In the genomic region with DNA sequence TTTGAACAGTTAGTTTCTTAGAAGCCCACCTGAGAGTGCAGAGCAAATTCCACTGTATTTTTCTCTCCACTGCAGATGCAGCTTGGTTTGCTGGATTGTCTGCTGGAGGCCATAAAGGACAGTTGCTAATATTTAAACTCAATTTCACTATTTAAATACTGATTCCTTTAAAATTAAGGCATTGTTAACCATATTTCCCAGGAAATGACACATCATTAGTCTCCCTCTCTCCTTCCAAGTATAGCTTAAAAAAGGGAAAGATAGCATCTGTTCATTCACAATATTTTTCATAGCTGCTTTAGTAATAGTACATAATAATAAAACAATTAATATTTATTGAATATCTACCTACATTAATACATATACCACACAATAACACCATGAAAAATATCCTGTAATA, we compare ENCODE assay signal across 17 cellular contexts.
DNase-seq lines count a peak whose midpoint lies in the region; ATAC-seq, FAIRE-seq and TF ChIP-seq lines count a peak whose summit lies in the region.
"Had no signal": no experiment of that assay in that cellular context is flagged by ENCODE, and none has a peak within 500 bp of the region (broad histone marks: within the 10 kb centered on the region; RNA-seq: fewer than 3 reads in every experiment).

No MANE protein-coding gene starts in this region.

- intact Hi-C loops in sigmoid colon (cut with DNase I), result no loop called here

- peaks cover 8% of the 10 kb centered on the region for H3K9me3 Mint-ChIP-seq in HFFc6
- H3K9me3 Mint-ChIP-seq: CD8-positive, alpha-beta T cell had no signal

- H3K27me3 Mint-ChIP-seq in HFFc6 (ENCODE audit: insufficient read depth), result no peaks in the 10 kb centered on the region

- no peak overlapping the region for H3K4me2 ChIP-seq in keratinocyte (ENCODE audit: control insufficient read depth, extremely low read depth, insufficient read depth, low read depth, low read length)
- H3K4me2 ChIP-seq: BLaER1 treated with 17β-estradiol and CSF1 and Interleukin-3, amounts not matched to agents 10 nM and 100 nM had no signal

- DNase-seq in COLO829 (ENCODE audit: low spot score) (peak; percentile 3), HFFc6 (no peak), RWPE2 (ENCODE audit: low spot score) (no peak), keratinocyte (ENCODE audit: low read depth, low spot score) (no peak), sigmoid colon (no peak), nucleus accumbens (lab: John Stamatoyannopoulos, UW) (no peak)
- DNase-seq in activated CD4-positive, CD25-positive, alpha-beta regulatory T cell (lab: John Stamatoyannopoulos, UW), result no peak
- DNase-seq: CD8-positive, alpha-beta T cell; DMS79; H9; NCI-H1694 treated with DMSO at 0.1 percent for 48 hours; NCI-H2227 treated with DMSO at 0.1 percent for 48 hours; NCI-H510A treated with DMSO at 0.1 percent for 48 hours; NCI-H82 had no signal

- no peaks in the 10 kb centered on the region for H3K9me3 ChIP-seq in RWPE2 (ENCODE audit: severe bottlenecking)
- H3K9me3 ChIP-seq in keratinocyte (ENCODE audit: control insufficient read depth, low read depth, low read length), result no peaks in the 10 kb centered on the region
- no peaks in the 10 kb centered on the region for H3K9me3 ChIP-seq in sigmoid colon
- H3K9me3 ChIP-seq: BLaER1 treated with 17β-estradiol and CSF1 and Interleukin-3, amounts not matched to agents 10 nM and 100 nM had no signal

- H2AFZ ChIP-seq in keratinocyte (ENCODE audit: control insufficient read depth, low read length), result peak overlapping the region; percentile 23

- peak overlapping the region; percentile 3; the same call in 1 of the 2 replicates for H3K4me3 Mint-ChIP-seq in HFFc6
- H3K4me3 Mint-ChIP-seq: CD8-positive, alpha-beta T cell; H9 had no signal

- no peak for TF ChIP-seq POLR2A in sigmoid colon (IDR thresholded peaks at IDR 0.05)

- H3K36me3 ChIP-seq in RWPE2 (ENCODE audit: low read depth) (no peaks in the 10 kb centered on the region), keratinocyte (ENCODE audit: control insufficient read depth in 2 of 2, extremely low read depth in 1 of 2, insufficient read depth in 2 of 2, low read length in 2 of 2) (no peaks in the 10 kb centered on the region), sigmoid colon (no peaks in the 10 kb centered on the region)
- H3K36me3 ChIP-seq: BLaER1 treated with 17β-estradiol and CSF1 and Interleukin-3, amounts not matched to agents 10 nM and 100 nM had no signal

- peaks cover 33% of the 10 kb centered on the region for H3K4me1 Mint-ChIP-seq in HFFc6 (ENCODE audit: low read depth)
- H3K4me1 Mint-ChIP-seq: H9 had no signal

- dilution Hi-C loops in keratinocyte (cut with MboI; ENCODE audit: extremely low pct_ligation_motif_present, low sequenced_read_pairs), result loop anchor here (25.0 kb wide), 2 partner anchors 220 to 495 kb away; no protein-coding TSS in a partner anchor

- TF ChIP-seq CTCF in HFFc6 (IDR thresholded peaks at IDR 0.05) (no peak), RWPE2 (IDR thresholded peaks at IDR 0.05; ENCODE audit: poor library complexity, severe bottlenecking) (no peak), keratinocyte (optimal IDR thresholded peaks at IDR 0.05 in 1 of 3, IDR thresholded peaks at IDR 0.05 in 1 of 3, conservative IDR thresholded peaks at IDR 0.05 in 1 of 3; ENCODE audit: extremely low read depth in 1 of 3, insufficient read depth in 2 of 3, low read length in 3 of 3) (no peak), sigmoid colon (IDR thresholded peaks at IDR 0.05) (no peak)

- no peaks in the 10 kb centered on the region for H3K27me3 ChIP-seq in RWPE2 (ENCODE audit: insufficient read depth, poor library complexity, severe bottlenecking)
- no peaks in the 10 kb centered on the region for H3K27me3 ChIP-seq in keratinocyte (ENCODE audit: control insufficient read depth, extremely low read depth, insufficient read depth, low read length)
- H3K27me3 ChIP-seq in sigmoid colon, result no peaks in the 10 kb centered on the region
- H3K27me3 ChIP-seq: BLaER1 treated with 17β-estradiol and CSF1 and Interleukin-3, amounts not matched to agents 10 nM and 100 nM had no signal

- no peak for TF ChIP-seq EP300 in sigmoid colon (IDR thresholded peaks at IDR 0.05)

- H4K20me1 ChIP-seq in keratinocyte (ENCODE audit: control insufficient read depth, extremely low read depth, insufficient read depth, low read length), result no peaks in the 10 kb centered on the region
- H4K20me1 ChIP-seq: BLaER1 treated with 17β-estradiol and CSF1 and Interleukin-3, amounts not matched to agents 10 nM and 100 nM had no signal

- H3K27ac ChIP-seq in RWPE2 (ENCODE audit: poor library complexity, severe bottlenecking), result no peak overlapping the region
- no peak overlapping the region for H3K27ac ChIP-seq in keratinocyte (ENCODE audit: control insufficient read depth, insufficient read depth, low read length)
- no peak overlapping the region for H3K27ac ChIP-seq in sigmoid colon
- H3K27ac ChIP-seq: BLaER1 treated with 17β-estradiol and CSF1 and Interleukin-3, amounts not matched to agents 10 nM and 100 nM had no signal

- ATAC-seq in RWPE2 (ENCODE audit: low read depth), result peak; percentile 33; the same call in 1 of the 3 replicates
- ATAC-seq: CD8-positive, alpha-beta T cell; Right ventricle myocardium inferior had no signal

- no peak overlapping the region for H3K9ac ChIP-seq in keratinocyte (ENCODE audit: control insufficient read depth, extremely low read depth, insufficient read depth, low read length)
- H3K9ac ChIP-seq: BLaER1 treated with 17β-estradiol and CSF1 and Interleukin-3, amounts not matched to agents 10 nM and 100 nM had no signal

- no peaks in the 10 kb centered on the region for H3K4me1 ChIP-seq in RWPE2 (ENCODE audit: insufficient read depth, poor library complexity, severe bottlenecking)
- peaks cover 8% of the 10 kb centered on the region for H3K4me1 ChIP-seq in keratinocyte (ENCODE audit: control insufficient read depth, extremely low read depth, insufficient read depth, low read length)
- peaks cover 0 to 25% (median 15%) of the 10 kb centered on the region in 4 donors for H3K4me1 ChIP-seq in sigmoid colon
- H3K4me1 ChIP-seq: BLaER1 treated with 17β-estradiol and CSF1 and Interleukin-3, amounts not matched to agents 10 nM and 100 nM had no signal

- peak overlapping the region; percentile 11; the same call in 1 of the 2 replicates for H3K27ac Mint-ChIP-seq in HFFc6
- H3K27ac Mint-ChIP-seq: CD8-positive, alpha-beta T cell; H9 had no signal

- H3K9me1 ChIP-seq in keratinocyte (ENCODE audit: control insufficient read depth, extremely low read depth, insufficient read depth, low read length), result no peaks in the 10 kb centered on the region

- H3K36me3 Mint-ChIP-seq in HFFc6 (ENCODE audit: low read depth), result peaks cover 7% of the 10 kb centered on the region
- H3K36me3 Mint-ChIP-seq: CD8-positive, alpha-beta T cell had no signal

- no peak for FAIRE-seq in keratinocyte (lab: Jason Lieb, UNC)
- FAIRE-seq: D721Med had no signal

- H3K79me2 ChIP-seq in keratinocyte (ENCODE audit: control insufficient read depth, insufficient read depth, low read length), result no peaks in the 10 kb centered on the region

- H3K4me3 ChIP-seq in RWPE2 (ENCODE audit: severe bottlenecking) (no peak overlapping the region), keratinocyte (ENCODE audit: control insufficient read depth in 2 of 3, extremely low read depth in 1 of 3, insufficient read depth in 2 of 3, low read depth in 1 of 3, low read length in 3 of 3) (no peak overlapping the region), sigmoid colon (no peak overlapping the region)
- H3K4me3 ChIP-seq: BLaER1 treated with 17β-estradiol and CSF1 and Interleukin-3, amounts not matched to agents 10 nM and 100 nM had no signal
